Comparison of ENCODE assay signal across 8 cellular contexts in the genomic region with DNA sequence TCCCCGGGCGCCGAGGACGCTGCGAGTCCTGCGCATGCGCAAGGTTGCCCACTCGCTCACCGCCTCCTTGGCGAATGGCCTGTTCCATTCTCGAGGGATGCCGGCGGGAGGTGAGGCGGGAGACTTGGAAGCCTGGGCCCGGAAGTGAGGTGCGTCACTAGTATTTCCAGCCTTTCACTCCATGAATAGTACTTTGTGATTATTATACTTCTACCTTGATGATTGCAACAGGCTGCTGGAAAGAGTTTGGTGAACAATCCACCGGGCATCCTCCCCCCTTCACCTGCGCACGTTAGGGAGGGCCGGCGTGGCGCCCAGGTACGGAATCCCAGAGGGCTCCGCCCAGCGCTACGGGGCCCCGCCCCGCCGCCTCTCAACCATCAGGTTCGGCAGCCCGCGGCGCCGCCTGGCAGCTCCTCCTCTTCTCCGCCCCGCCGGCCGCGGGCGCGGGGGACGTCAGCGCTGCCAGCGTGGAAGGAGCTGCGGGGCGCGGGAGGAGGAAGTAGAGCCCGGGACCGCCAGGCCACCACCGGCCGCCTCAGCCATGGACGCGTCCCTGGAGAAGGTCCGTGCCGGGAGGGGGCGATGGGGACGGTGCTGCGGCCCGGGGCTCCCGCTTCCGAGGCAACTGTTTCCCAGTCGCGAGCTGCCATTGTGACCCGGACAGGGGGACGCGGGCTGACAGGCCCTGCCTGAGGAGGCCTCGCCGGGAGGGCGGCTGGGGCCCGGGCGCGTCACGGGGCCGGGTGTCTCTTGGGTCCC. TPM values are rescaled to one million over a fixed set of nuclear protein-coding genes. Genes with fewer than 3 reads are reported as not detected.
DNase-seq lines count a peak whose midpoint lies in the region; ATAC-seq, FAIRE-seq and TF ChIP-seq lines count a peak whose summit lies in the region.
"Not testable (repeated sequence)": the region's sequence is repeated elsewhere in the genome, so short reads cannot be mapped to it uniquely, and the experiment has no call there.

A gene with protein sequence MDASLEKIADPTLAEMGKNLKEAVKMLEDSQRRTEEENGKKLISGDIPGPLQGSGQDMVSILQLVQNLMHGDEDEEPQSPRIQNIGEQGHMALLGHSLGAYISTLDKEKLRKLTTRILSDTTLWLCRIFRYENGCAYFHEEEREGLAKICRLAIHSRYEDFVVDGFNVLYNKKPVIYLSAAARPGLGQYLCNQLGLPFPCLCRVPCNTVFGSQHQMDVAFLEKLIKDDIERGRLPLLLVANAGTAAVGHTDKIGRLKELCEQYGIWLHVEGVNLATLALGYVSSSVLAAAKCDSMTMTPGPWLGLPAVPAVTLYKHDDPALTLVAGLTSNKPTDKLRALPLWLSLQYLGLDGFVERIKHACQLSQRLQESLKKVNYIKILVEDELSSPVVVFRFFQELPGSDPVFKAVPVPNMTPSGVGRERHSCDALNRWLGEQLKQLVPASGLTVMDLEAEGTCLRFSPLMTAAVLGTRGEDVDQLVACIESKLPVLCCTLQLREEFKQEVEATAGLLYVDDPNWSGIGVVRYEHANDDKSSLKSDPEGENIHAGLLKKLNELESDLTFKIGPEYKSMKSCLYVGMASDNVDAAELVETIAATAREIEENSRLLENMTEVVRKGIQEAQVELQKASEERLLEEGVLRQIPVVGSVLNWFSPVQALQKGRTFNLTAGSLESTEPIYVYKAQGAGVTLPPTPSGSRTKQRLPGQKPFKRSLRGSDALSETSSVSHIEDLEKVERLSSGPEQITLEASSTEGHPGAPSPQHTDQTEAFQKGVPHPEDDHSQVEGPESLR (plus strand): TSS at position 371 of the 762 bp plus-strand sequence. CDS start 174 bp downstream, at position 545.

- H3K4me1 ChIP-seq in cardiac muscle cell (ENCODE audit: low read depth); parathyroid adenoma: not testable (repeated sequence)
- peaks cover 0 to 34% (median 1%) of the 10 kb centered on the region in 4 donors for H3K4me1 ChIP-seq in tibial artery

- peak; percentile 53 for TF ChIP-seq POLR2A in GM12891 (IDR thresholded peaks at IDR 0.05; ENCODE audit: low read depth, low read length)

- H3K9ac ChIP-seq in parathyroid adenoma = peak within 1 kb of the TSS; percentile 92

- H3K9me3 ChIP-seq in cardiac muscle cell (ENCODE audit: low read depth); parathyroid adenoma (ENCODE audit: control insufficient read depth, low read length); tibial artery: not testable (repeated sequence)

- peak within 1 kb of the TSS; percentile 87 for H3K4me3 Mint-ChIP-seq in activated naive CD8-positive, alpha-beta T cell treated with anti-CD3 and anti-CD28 coated beads, Interleukin-2, amount 50 U/mL, for 24 hours

- H3K4me3 ChIP-seq in cardiac muscle cell (peak within 1 kb of the TSS; percentile 87), parathyroid adenoma (ENCODE audit: low read depth, low read length) (peak within 1 kb of the TSS; percentile 83), tibial artery (peak within 1 kb of the TSS; percentile 60 to 61)

- intact Hi-C loops in tibial artery (cut with DNase I; ENCODE audit: low total_unique reads) = not testable (repeated sequence)

- H3K4me1 Mint-ChIP-seq in activated naive CD8-positive, alpha-beta T cell treated with anti-CD3 and anti-CD28 coated beads, Interleukin-2, amount 50 U/mL, for 24 hours = peaks cover 27% of the 10 kb centered on the region

- peak; percentile 96 for DNase-seq in GM12891 (ENCODE audit: insufficient read length, low spot score)
- DNase-seq in NCI-H1436 (lab: John Stamatoyannopoulos, UW) = peak; percentile 95
- peak; percentile 95 for DNase-seq in SW480 (ENCODE audit: low spot score)
- DNase-seq in activated naive CD8-positive, alpha-beta T cell treated with anti-CD3 and anti-CD28 coated beads, Interleukin-2, amount 50 U/mL, for 24 hours = peak; percentile 99
- DNase-seq in cardiac muscle cell (ENCODE audit: low read depth in 1 of 2, low spot score in 1 of 2) = peak; percentile 94 to 100
- DNase-seq in tibial artery = peak; percentile 93 to 97

- TF ChIP-seq CTCF in cardiac muscle cell (IDR thresholded peaks at IDR 0.05; ENCODE audit: low read depth, low read length); parathyroid adenoma (IDR thresholded peaks at IDR 0.05): not testable (repeated sequence)
- TF ChIP-seq CTCF in tibial artery (IDR thresholded peaks at IDR 0.05) = peak in 1 of 2 experiments; percentile 5

- H3K27ac ChIP-seq in cardiac muscle cell (peak within 1 kb of the TSS; percentile 94), parathyroid adenoma (peak within 1 kb of the TSS; percentile 80), tibial artery (peak within 1 kb of the TSS; percentile 81 to 86)

- H3K27me3 Mint-ChIP-seq in activated naive CD8-positive, alpha-beta T cell treated with anti-CD3 and anti-CD28 coated beads, Interleukin-2, amount 50 U/mL, for 24 hours = not testable (repeated sequence)

- ATAC-seq in HG02798 (IDR thresholded peaks at IDR 0.05; ENCODE audit: poor library complexity, unreplicated experiment) = peak; percentile 97
- peak; percentile 97 for ATAC-seq in activated naive CD8-positive, alpha-beta T cell treated with anti-CD3 and anti-CD28 coated beads, Interleukin-2, amount 50 U/mL, for 24 hours

- H3K27me3 ChIP-seq in cardiac muscle cell; parathyroid adenoma (ENCODE audit: control insufficient read depth, insufficient read depth, low read length); tibial artery: not testable (repeated sequence)

- H3K27ac Mint-ChIP-seq in activated naive CD8-positive, alpha-beta T cell treated with anti-CD3 and anti-CD28 coated beads, Interleukin-2, amount 50 U/mL, for 24 hours = peak within 1 kb of the TSS; percentile 85

- peaks cover 32% of the 10 kb centered on the region for H3K79me2 ChIP-seq in parathyroid adenoma

- FAIRE-seq in GM12891 (lab: Jason Lieb, UNC) = peak; percentile 95

- peak within 1 kb of the TSS; percentile 75 for H3K4me2 ChIP-seq in parathyroid adenoma (ENCODE audit: low read length)

- not testable (repeated sequence) for H3K36me3 ChIP-seq in cardiac muscle cell; parathyroid adenoma (ENCODE audit: control insufficient read depth, insufficient read depth, low read length); tibial artery

- peak within 1 kb of the TSS; percentile 98 for H2AFZ ChIP-seq in parathyroid adenoma

- H3K9me3 Mint-ChIP-seq in activated naive CD8-positive, alpha-beta T cell treated with anti-CD3 and anti-CD28 coated beads, Interleukin-2, amount 50 U/mL, for 24 hours = not testable (repeated sequence)

- not testable (repeated sequence) for H3K36me3 Mint-ChIP-seq in activated naive CD8-positive, alpha-beta T cell treated with anti-CD3 and anti-CD28 coated beads, Interleukin-2, amount 50 U/mL, for 24 hours (ENCODE audit: low read depth)

TF ChIP-seq in GM12891, 5 proteins besides CTCF, POLR2A, EP300 and RAD21:
- TF ChIP-seq TAF1 (IDR thresholded peaks at IDR 0.05; ENCODE audit: low read depth, low read length) (peak; percentile 23; the same call in 1 of the 2 replicates), POLR2AphosphoS5 (IDR thresholded peaks at IDR 0.05; ENCODE audit: low read depth, low read length) (peak; percentile 65; the same call in 1 of the 2 replicates)

RNA-seq across cellular contexts. Expression of the gene that starts here (rescaled TPM):
- 49.1 TPM for polyA plus RNA-seq in GM12891 (2012; ENCODE audit: low read depth, missing spikeins)
- total RNA-seq in cardiac muscle cell = 73.8 and 77.6 TPM in 2 replicates
- 84.6 and 99.8 TPM in 2 replicates for polyA plus RNA-seq in cardiac muscle cell

Comparison
In these comparisons a context has a peak if more than half of its experiments do, and no peak if none do; other contexts are left out.
1. Peak in every context shown above with its lines: DNase-seq, ATAC-seq, H3K4me3 ChIP-seq and H3K27ac ChIP-seq.